33 cellular contexts compared by ENCODE assay signal in genomic region chr5:120103498-120103897, GRCh38.
"Had no signal": no experiment of that assay in that cellular context is flagged by ENCODE, and none has a peak within 500 bp of the region (broad histone marks: within the 10 kb centered on the region; RNA-seq: fewer than 3 reads in every experiment).

No MANE protein-coding gene starts in this region.

- ATAC-seq: gastroesophageal sphincter; left cardiac atrium; left ventricle myocardium superior; mucosa of descending colon; stimulated activated effector memory CD8-positive, alpha-beta T cell treated with anti-CD3 and anti-CD28 coated beads, Interleukin-12 subunit alpha, Interleukin-12 subunit beta, amount 100 ng/mL, for 72 hours had no signal

- H3K27me3 ChIP-seq: ascending aorta, cardiac muscle cell, dorsolateral prefrontal cortex, gastroesophageal sphincter, hepatocyte, neutrophil, ovary, sigmoid colon, uterus had no signal

- H3K36me3 ChIP-seq: ascending aorta, cardiac muscle cell, gastroesophageal sphincter, neutrophil, ovary, prostate gland, sigmoid colon, thoracic aorta, uterus had no signal

- DNase-seq: activated CD4-positive, alpha-beta T cell treated with anti-CD3 and anti-CD28 coated beads for 4 hours; activated CD4-positive, alpha-beta T cell treated with anti-CD3 and anti-CD28 coated beads, Interleukin-2, amount 50 U/mL, for 48 hours; activated CD8-positive, alpha-beta memory T cell treated with anti-CD3 and anti-CD28 coated beads, Interleukin-2, amount 50 U/mL, for 4 hours; activated gamma-delta T cell; activated naive CD4-positive, alpha-beta T cell treated with anti-CD3 and anti-CD28 coated beads, Interleukin-2, amount 10 ng/mL, durations not matched to agents 7 days and 5 days; activated naive CD8-positive, alpha-beta T cell treated with anti-CD3 and anti-CD28 coated beads, Interleukin-2, amount 10 ng/mL, durations not matched to agents 7 days and 5 days; activated T-cell treated with anti-CD3 and anti-CD28 coated beads, Interleukin-2, amount 50 U/mL, for 1 hour; dorsolateral prefrontal cortex; effector memory CD4-positive, alpha-beta T cell; left cardiac atrium; left ventricle myocardium superior; mucosa of descending colon; nephron progenitor cell; ovary; sigmoid colon; small intestine; stimulated activated CD4-positive, alpha-beta T cell treated with anti-CD3 and anti-CD28 coated beads, Interleukin-4, amount 100 ng/mL, for 24 hours; T-helper 9 cell; uterus had no signal

- H3K4me3 ChIP-seq: ascending aorta, cardiac muscle cell, coronary artery, dorsolateral prefrontal cortex, gastroesophageal sphincter, hepatocyte, mucosa of descending colon, ovary, prostate gland, sigmoid colon, thoracic aorta, uterus had no signal

- H3K9me3 Mint-ChIP-seq: activated naive CD4-positive, alpha-beta T cell treated with anti-CD3 and anti-CD28 coated beads, Interleukin-2, amount 10 ng/mL, durations not matched to agents 7 days and 5 days; activated naive CD8-positive, alpha-beta T cell treated with anti-CD3 and anti-CD28 coated beads, Interleukin-2, amount 10 ng/mL, durations not matched to agents 7 days and 5 days; activated T-helper 1 cell treated with anti-CD3 and anti-CD28 coated beads, Interleukin-12 subunit alpha, Interleukin-12 subunit beta, Interleukin-2, Interleukin-4 antibody, amounts not matched to agents 30 ng/mL and 10 ng/mL and 1 ng/mL, durations not matched to agents 14 hours and 24 hours and 36 hours; brain; nephron progenitor cell; stimulated activated naive CD8-positive, alpha-beta T cell treated with anti-CD3 and anti-CD28 coated beads, Interleukin-15, Interleukin-2, amounts not matched to agents 100 ng/mL and 50 ng/mL, for 24 hours; type B pancreatic cell had no signal

- H3K4me1 ChIP-seq: ascending aorta, gastroesophageal sphincter, prostate gland, sigmoid colon, uterus had no signal

- H3K9me3 ChIP-seq: ascending aorta, gastroesophageal sphincter, mucosa of descending colon, neutrophil, ovary, prostate gland, sigmoid colon, thoracic aorta, uterus had no signal

- H3K27me3 Mint-ChIP-seq: brain; stimulated activated naive CD8-positive, alpha-beta T cell treated with anti-CD3 and anti-CD28 coated beads, Interleukin-15, Interleukin-2, amounts not matched to agents 100 ng/mL and 50 ng/mL, for 24 hours had no signal

- H3K36me3 Mint-ChIP-seq: activated naive CD4-positive, alpha-beta T cell treated with anti-CD3 and anti-CD28 coated beads, Interleukin-2, amount 10 ng/mL, durations not matched to agents 7 days and 5 days; activated naive CD8-positive, alpha-beta T cell treated with anti-CD3 and anti-CD28 coated beads, Interleukin-2, amount 10 ng/mL, durations not matched to agents 7 days and 5 days; brain; stimulated activated effector memory CD8-positive, alpha-beta T cell treated with anti-CD3 and anti-CD28 coated beads, Interleukin-12 subunit alpha, Interleukin-12 subunit beta, amount 100 ng/mL, for 72 hours; type B pancreatic cell had no signal

- H3K4me3 Mint-ChIP-seq: activated naive CD4-positive, alpha-beta T cell treated with anti-CD3 and anti-CD28 coated beads, Interleukin-2, amount 10 ng/mL, durations not matched to agents 7 days and 5 days; activated naive CD8-positive, alpha-beta T cell treated with anti-CD3 and anti-CD28 coated beads, Interleukin-2, amount 10 ng/mL, durations not matched to agents 7 days and 5 days; activated T-helper 1 cell treated with anti-CD3 and anti-CD28 coated beads, Interleukin-12 subunit alpha, Interleukin-12 subunit beta, Interleukin-2, Interleukin-4 antibody, amounts not matched to agents 30 ng/mL and 10 ng/mL and 1 ng/mL, durations not matched to agents 14 hours and 24 hours and 36 hours; brain; nephron progenitor cell; stimulated activated effector memory CD8-positive, alpha-beta T cell treated with anti-CD3 and anti-CD28 coated beads, Interleukin-12 subunit alpha, Interleukin-12 subunit beta, amount 100 ng/mL, for 72 hours; stimulated activated naive CD8-positive, alpha-beta T cell treated with anti-CD3 and anti-CD28 coated beads, Interleukin-15, Interleukin-2, amounts not matched to agents 100 ng/mL and 50 ng/mL, for 24 hours; type B pancreatic cell had no signal

- H2AFZ ChIP-seq: hepatocyte had no signal

- H3K4me2 ChIP-seq: hepatocyte had no signal

- H3K79me2 ChIP-seq: hepatocyte had no signal

- H3K27ac Mint-ChIP-seq: activated naive CD4-positive, alpha-beta T cell treated with anti-CD3 and anti-CD28 coated beads, Interleukin-2, amount 10 ng/mL, durations not matched to agents 7 days and 5 days; activated naive CD8-positive, alpha-beta T cell treated with anti-CD3 and anti-CD28 coated beads, Interleukin-2, amount 10 ng/mL, durations not matched to agents 7 days and 5 days; activated T-helper 1 cell treated with anti-CD3 and anti-CD28 coated beads, Interleukin-12 subunit alpha, Interleukin-12 subunit beta, Interleukin-2, Interleukin-4 antibody, amounts not matched to agents 30 ng/mL and 10 ng/mL and 1 ng/mL, durations not matched to agents 14 hours and 24 hours and 36 hours; brain; nephron progenitor cell; stimulated activated effector memory CD8-positive, alpha-beta T cell treated with anti-CD3 and anti-CD28 coated beads, Interleukin-12 subunit alpha, Interleukin-12 subunit beta, amount 100 ng/mL, for 72 hours; stimulated activated naive CD8-positive, alpha-beta T cell treated with anti-CD3 and anti-CD28 coated beads, Interleukin-15, Interleukin-2, amounts not matched to agents 100 ng/mL and 50 ng/mL, for 24 hours; type B pancreatic cell had no signal

- H3K4me1 Mint-ChIP-seq: activated naive CD4-positive, alpha-beta T cell treated with anti-CD3 and anti-CD28 coated beads, Interleukin-2, amount 10 ng/mL, durations not matched to agents 7 days and 5 days; brain; stimulated activated effector memory CD8-positive, alpha-beta T cell treated with anti-CD3 and anti-CD28 coated beads, Interleukin-12 subunit alpha, Interleukin-12 subunit beta, amount 100 ng/mL, for 72 hours had no signal

- H3K27ac ChIP-seq: ascending aorta, cardiac muscle cell, coronary artery, dorsolateral prefrontal cortex, gastroesophageal sphincter, hepatocyte, neutrophil, ovary, prostate gland, sigmoid colon, thoracic aorta, uterus, VCaP had no signal
